In the genomic region with DNA sequence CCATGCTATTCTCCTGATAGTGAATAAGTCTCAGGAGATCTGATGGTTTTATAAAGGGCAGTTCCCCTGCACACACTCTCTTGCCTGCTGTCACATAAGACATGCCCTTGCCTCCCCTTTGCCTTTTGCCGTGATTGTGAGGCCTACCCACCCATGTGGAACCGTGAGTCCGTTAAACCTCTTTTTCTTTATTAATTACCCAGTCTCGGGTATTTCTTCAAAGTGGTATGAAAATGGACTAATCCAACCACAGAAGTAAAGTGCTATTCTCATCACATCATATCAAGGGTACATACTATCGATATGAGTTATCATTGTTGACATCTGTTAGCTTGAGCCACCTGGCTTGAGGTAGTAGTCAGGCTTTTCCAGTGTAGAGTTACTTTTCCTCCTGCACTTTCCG, we compare ENCODE assay signal across 14 cellular contexts. TPM values are rescaled to one million over a fixed set of nuclear protein-coding genes. Genes with fewer than 3 reads are reported as not detected.
DNase-seq lines count a peak whose midpoint lies in the region; ATAC-seq, FAIRE-seq and TF ChIP-seq lines count a peak whose summit lies in the region.
"Had no signal": no experiment of that assay in that cellular context is flagged by ENCODE, and none has a peak within 500 bp of the region (broad histone marks: within the 10 kb centered on the region; RNA-seq: fewer than 3 reads in every experiment).

No MANE protein-coding gene starts in this region.

- peaks cover 20% of the 10 kb centered on the region for H3K36me3 Mint-ChIP-seq in T-helper 1 cell treated with Interleukin-12 subunit alpha and Interleukin-12 subunit beta and Interleukin-4 antibody, amounts not matched to agents 30 μg/mL and 1 μg/mL, for 36 hours (ENCODE audit: low read depth)
- peaks cover 35% of the 10 kb centered on the region for H3K36me3 Mint-ChIP-seq in WTC11
- H3K36me3 Mint-ChIP-seq in neural crest cell (ENCODE audit: low read depth), result peaks cover 22% of the 10 kb centered on the region

- no peak overlapping the region for H3K4me2 ChIP-seq in SK-N-SH

- ATAC-seq in WTC11, result no peak
- no peak for ATAC-seq in HG02759 (IDR thresholded peaks at IDR 0.05; ENCODE audit: unreplicated experiment)

- TF ChIP-seq RAD21 in SK-N-SH (IDR thresholded peaks at IDR 0.05; ENCODE audit: low read length), result no peak

- H3F3A ChIP-seq in SK-N-SH (replicated peaks; ENCODE audit: insufficient read depth), result peaks cover 35% of the 10 kb centered on the region

- TF ChIP-seq CTCF in WTC11 (IDR thresholded peaks at IDR 0.05) (no peak), neural crest cell (conservative IDR thresholded peaks at IDR 0.05) (no peak), SK-N-SH (IDR thresholded peaks at IDR 0.05) (no peak)

- H3K36me3 ChIP-seq in SK-N-SH (replicated peaks in 1 of 2; ENCODE audit: control insufficient read depth in 1 of 2, insufficient read depth in 2 of 2, low read length in 1 of 2), result peaks cover 7 to 23% of the 10 kb centered on the region in 2 experiments

- peaks cover 22 to 31% of the 10 kb centered on the region in 2 experiments for H3K4me1 ChIP-seq in SK-N-SH (ENCODE audit: control insufficient read depth in 1 of 2, insufficient read depth in 2 of 2, low read depth in 1 of 2, low read length in 1 of 2)

- no peaks in the 10 kb centered on the region for H3K9me3 ChIP-seq in SK-N-SH
- H3K9me3 ChIP-seq: esophagus squamous epithelium had no signal

- no peak for TF ChIP-seq EP300 in SK-N-SH (IDR thresholded peaks at IDR 0.05; ENCODE audit: borderline replicate concordance in 1 of 2, low read depth in 1 of 2, low read length in 1 of 2)

- H4K20me1 ChIP-seq in SK-N-SH (ENCODE audit: insufficient read depth), result no peaks in the 10 kb centered on the region

- H3K4me3 ChIP-seq in SK-N-SH (ENCODE audit: low read depth in 2 of 2, low read length in 1 of 2), result no peak overlapping the region
- H3K4me3 ChIP-seq: esophagus squamous epithelium had no signal

- CTCF ChIA-PET in WTC11 (lab: Charles Lee) (no interaction called here), SK-N-SH (lab: Yijun Ruan, JAX) (interaction anchor here (0.9 to 8.6 kb wide), 4 partner anchors 15 to 93 kb away, joined by 3 to 32 read pairs (median 3); no protein-coding TSS in a partner anchor)

- H3K27me3 Mint-ChIP-seq in T-helper 1 cell treated with Interleukin-12 subunit alpha and Interleukin-12 subunit beta and Interleukin-4 antibody, amounts not matched to agents 30 μg/mL and 1 μg/mL, for 36 hours (ENCODE audit: low read depth), result peaks cover 3% of the 10 kb centered on the region
- H3K27me3 Mint-ChIP-seq in WTC11 (ENCODE audit: low read depth) (peaks cover 11% of the 10 kb centered on the region), neural crest cell (ENCODE audit: low read depth) (peaks cover 3% of the 10 kb centered on the region)

- DNase-seq in T-helper 1 cell (no peak), GM18507 (ENCODE audit: extremely low spot score, insufficient read length, low read depth) (no peak), WTC11 (ENCODE audit: low spot score) (no peak), neural crest cell (ENCODE audit: low read depth, low spot score) (no peak), SK-N-SH (no peak)
- DNase-seq in activated CD4-positive, alpha-beta T cell treated with anti-CD3 and anti-CD28 coated beads, Interleukin-2, amount 50 U/mL, for 4 hours, result no peak
- DNase-seq: esophagus squamous epithelium, T-helper 9 cell had no signal

- no peak overlapping the region for H3K9ac ChIP-seq in SK-N-SH

- peak; percentile 60 for FAIRE-seq in GM18507 (lab: Jason Lieb, UNC)

- no peaks in the 10 kb centered on the region for H3K9me3 Mint-ChIP-seq in T-helper 1 cell treated with Interleukin-12 subunit alpha and Interleukin-12 subunit beta and Interleukin-4 antibody, amounts not matched to agents 30 μg/mL and 1 μg/mL, for 36 hours
- H3K9me3 Mint-ChIP-seq in WTC11 (peaks cover 15% of the 10 kb centered on the region), neural crest cell (peaks cover 7% of the 10 kb centered on the region)

- H3K9me2 ChIP-seq in SK-N-SH, result peaks cover 3% of the 10 kb centered on the region; the same call in 1 of the 2 replicates

- no peak overlapping the region for H3K27ac ChIP-seq in SK-N-SH (ENCODE audit: low read depth in 2 of 2, low read length in 1 of 2)
- H3K27ac ChIP-seq: 22Rv1 had no signal

- peaks cover 34% of the 10 kb centered on the region for H3K4me1 Mint-ChIP-seq in T-helper 1 cell treated with Interleukin-12 subunit alpha and Interleukin-12 subunit beta and Interleukin-4 antibody, amounts not matched to agents 30 μg/mL and 1 μg/mL, for 36 hours (ENCODE audit: low read depth)
- H3K4me1 Mint-ChIP-seq in WTC11, result peaks cover 20% of the 10 kb centered on the region
- H3K4me1 Mint-ChIP-seq in neural crest cell, result peaks cover 40% of the 10 kb centered on the region

- peak overlapping the region; percentile 38 for H3K4me3 Mint-ChIP-seq in T-helper 1 cell treated with Interleukin-12 subunit alpha and Interleukin-12 subunit beta and Interleukin-4 antibody, amounts not matched to agents 30 μg/mL and 1 μg/mL, for 36 hours
- H3K4me3 Mint-ChIP-seq in WTC11 (peak overlapping the region; percentile 41; the same call in 1 of the 2 replicates), neural crest cell (peak overlapping the region; percentile 95)

- H2AFZ ChIP-seq in SK-N-SH (ENCODE audit: low read depth), result no peak overlapping the region

- H3K27me3 ChIP-seq in SK-N-SH (ENCODE audit: insufficient read depth), result no peaks in the 10 kb centered on the region
- H3K27me3 ChIP-seq: esophagus squamous epithelium had no signal

- 97% methylated on average over 6 of the region's 6 CpGs for WGBS in SK-N-SH (ENCODE audit: low lambda C conversion rate)

- POLR2A ChIA-PET in WTC11 (lab: Charles Lee), result no interaction called here
- POLR2A ChIA-PET in SK-N-SH (lab: Yijun Ruan, JAX), result no interaction called here

- peaks cover 68% of the 10 kb centered on the region for H3K79me2 ChIP-seq in SK-N-SH (ENCODE audit: insufficient read depth)

- H3K27ac Mint-ChIP-seq in T-helper 1 cell treated with Interleukin-12 subunit alpha and Interleukin-12 subunit beta and Interleukin-4 antibody, amounts not matched to agents 30 μg/mL and 1 μg/mL, for 36 hours, result peak overlapping the region; percentile 62
- H3K27ac Mint-ChIP-seq in WTC11, result no peak overlapping the region; the same call in 1 of the 2 replicates
- no peak overlapping the region for H3K27ac Mint-ChIP-seq in neural crest cell (ENCODE audit: unreplicated experiment)

TF ChIP-seq in WTC11, 78 proteins besides CTCF, POLR2A, EP300 and RAD21 (continues in another document):
- no peak for TF ChIP-seq FOXJ3 (CRISPR knock-in tag; IDR thresholded peaks at IDR 0.05; ENCODE audit: borderline replicate concordance)
- TF ChIP-seq, protein P1, sequence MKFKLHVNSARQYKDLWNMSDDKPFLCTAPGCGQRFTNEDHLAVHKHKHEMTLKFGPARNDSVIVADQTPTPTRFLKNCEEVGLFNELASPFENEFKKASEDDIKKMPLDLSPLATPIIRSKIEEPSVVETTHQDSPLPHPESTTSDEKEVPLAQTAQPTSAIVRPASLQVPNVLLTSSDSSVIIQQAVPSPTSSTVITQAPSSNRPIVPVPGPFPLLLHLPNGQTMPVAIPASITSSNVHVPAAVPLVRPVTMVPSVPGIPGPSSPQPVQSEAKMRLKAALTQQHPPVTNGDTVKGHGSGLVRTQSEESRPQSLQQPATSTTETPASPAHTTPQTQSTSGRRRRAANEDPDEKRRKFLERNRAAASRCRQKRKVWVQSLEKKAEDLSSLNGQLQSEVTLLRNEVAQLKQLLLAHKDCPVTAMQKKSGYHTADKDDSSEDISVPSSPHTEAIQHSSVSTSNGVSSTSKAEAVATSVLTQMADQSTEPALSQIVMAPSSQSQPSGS (CRISPR knock-in tag; IDR thresholded peaks at IDR 0.05; ENCODE audit: borderline replicate concordance, low read depth), result no peak

TF ChIP-seq in SK-N-SH, 30 proteins besides CTCF, POLR2A, EP300 and RAD21 (continues in another document):
- TF ChIP-seq TEAD4 (IDR thresholded peaks at IDR 0.05; ENCODE audit: borderline replicate concordance, insufficient read depth) (no peak), RXRA (IDR thresholded peaks at IDR 0.05; ENCODE audit: borderline replicate concordance, low read depth) (no peak), POLR2AphosphoS5 (IDR thresholded peaks at IDR 0.05; ENCODE audit: low read depth, low read length) (no peak), RFX5 (IDR thresholded peaks at IDR 0.05; ENCODE audit: low read length) (no peak), TCF12 (IDR thresholded peaks at IDR 0.05) (no peak)
- TF ChIP-seq, protein P2, sequence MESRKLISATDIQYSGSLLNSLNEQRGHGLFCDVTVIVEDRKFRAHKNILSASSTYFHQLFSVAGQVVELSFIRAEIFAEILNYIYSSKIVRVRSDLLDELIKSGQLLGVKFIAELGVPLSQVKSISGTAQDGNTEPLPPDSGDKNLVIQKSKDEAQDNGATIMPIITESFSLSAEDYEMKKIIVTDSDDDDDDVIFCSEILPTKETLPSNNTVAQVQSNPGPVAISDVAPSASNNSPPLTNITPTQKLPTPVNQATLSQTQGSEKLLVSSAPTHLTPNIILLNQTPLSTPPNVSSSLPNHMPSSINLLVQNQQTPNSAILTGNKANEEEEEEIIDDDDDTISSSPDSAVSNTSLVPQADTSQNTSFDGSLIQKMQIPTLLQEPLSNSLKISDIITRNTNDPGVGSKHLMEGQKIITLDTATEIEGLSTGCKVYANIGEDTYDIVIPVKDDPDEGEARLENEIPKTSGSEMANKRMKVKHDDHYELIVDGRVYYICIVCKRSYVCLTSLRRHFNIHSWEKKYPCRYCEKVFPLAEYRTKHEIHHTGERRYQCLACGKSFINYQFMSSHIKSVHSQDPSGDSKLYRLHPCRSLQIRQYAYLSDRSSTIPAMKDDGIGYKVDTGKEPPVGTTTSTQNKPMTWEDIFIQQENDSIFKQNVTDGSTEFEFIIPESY (IDR thresholded peaks at IDR 0.05; ENCODE audit: borderline replicate concordance, low read depth), result no peak
- TF ChIP-seq, protein P3, sequence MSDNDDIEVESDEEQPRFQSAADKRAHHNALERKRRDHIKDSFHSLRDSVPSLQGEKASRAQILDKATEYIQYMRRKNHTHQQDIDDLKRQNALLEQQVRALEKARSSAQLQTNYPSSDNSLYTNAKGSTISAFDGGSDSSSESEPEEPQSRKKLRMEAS (IDR thresholded peaks at IDR 0.05; ENCODE audit: low read depth), result no peak

RNA-seq across cellular contexts. Expression of a gene that starts 2.3 kb away (rescaled TPM):
- total RNA-seq in WTC11 (2021), result 41.7 to 48.6 TPM (median 48.5 TPM) in 3 replicates
- total RNA-seq in neural crest cell, result 44.8 and 50.8 TPM in 2 replicates
- 105 and 141 TPM in 2 replicates for polyA plus RNA-seq in SK-N-SH (2012; rRNA removed)
- 96.7 and 125 TPM in 2 replicates for polyA plus RNA-seq in SK-N-SH (2012; cell fraction: cytosol; rRNA removed)
- polyA plus RNA-seq in SK-N-SH (2012; cell fraction: nucleus; rRNA removed), result 67.4 and 78.5 TPM in 2 replicates

RNA-seq across cellular contexts. Expression of a gene that starts 30.1 kb away (rescaled TPM):
- 0.74 TPM in 1 of 3 replicates, not detected in the others for total RNA-seq in WTC11 (2021)
- total RNA-seq in neural crest cell, result not detected in 2 replicates
- polyA plus RNA-seq in SK-N-SH (2012; rRNA removed), result not detected in 2 replicates
- not detected in 2 replicates for polyA plus RNA-seq in SK-N-SH (2012; cell fraction: cytosol; rRNA removed)
- polyA plus RNA-seq in SK-N-SH (2012; cell fraction: nucleus; rRNA removed), result not detected in 2 replicates
- total RNA-seq: esophagus squamous epithelium, mesenteric fat pad, pulmonary artery endothelial cell, subcutaneous adipose tissue had no signal

RNA-seq across cellular contexts. Expression of a gene that starts 54.2 kb away (rescaled TPM):
- 27.4 to 33.3 TPM (median 30.4 TPM) in 3 replicates for total RNA-seq in WTC11 (2021)
- total RNA-seq in neural crest cell, result 58.6 and 60.4 TPM in 2 replicates
- polyA plus RNA-seq in SK-N-SH (2012; rRNA removed), result 23.8 and 25.6 TPM in 2 replicates
- polyA plus RNA-seq in SK-N-SH (2012; cell fraction: cytosol; rRNA removed), result 9.6 and 17.1 TPM in 2 replicates
- 49.2 and 58.8 TPM in 2 replicates for polyA plus RNA-seq in SK-N-SH (2012; cell fraction: nucleus; rRNA removed)

Comparison
In these comparisons a context has a peak if more than half of its experiments do, and no peak if none do; other contexts are left out.
1. H3K4me3 Mint-ChIP-seq: peak in every context shown above with its lines; median percentile 95 in neural crest cell; 41 in WTC11; 38 in T-helper 1 cell treated with Interleukin-12 subunit alpha and Interleukin-12 subunit beta and Interleukin-4 antibody, amounts not matched to agents 30 μg/mL and 1 μg/mL, for 36 hours.